8 cellular contexts compared by ENCODE assay signal in the genomic region with DNA sequence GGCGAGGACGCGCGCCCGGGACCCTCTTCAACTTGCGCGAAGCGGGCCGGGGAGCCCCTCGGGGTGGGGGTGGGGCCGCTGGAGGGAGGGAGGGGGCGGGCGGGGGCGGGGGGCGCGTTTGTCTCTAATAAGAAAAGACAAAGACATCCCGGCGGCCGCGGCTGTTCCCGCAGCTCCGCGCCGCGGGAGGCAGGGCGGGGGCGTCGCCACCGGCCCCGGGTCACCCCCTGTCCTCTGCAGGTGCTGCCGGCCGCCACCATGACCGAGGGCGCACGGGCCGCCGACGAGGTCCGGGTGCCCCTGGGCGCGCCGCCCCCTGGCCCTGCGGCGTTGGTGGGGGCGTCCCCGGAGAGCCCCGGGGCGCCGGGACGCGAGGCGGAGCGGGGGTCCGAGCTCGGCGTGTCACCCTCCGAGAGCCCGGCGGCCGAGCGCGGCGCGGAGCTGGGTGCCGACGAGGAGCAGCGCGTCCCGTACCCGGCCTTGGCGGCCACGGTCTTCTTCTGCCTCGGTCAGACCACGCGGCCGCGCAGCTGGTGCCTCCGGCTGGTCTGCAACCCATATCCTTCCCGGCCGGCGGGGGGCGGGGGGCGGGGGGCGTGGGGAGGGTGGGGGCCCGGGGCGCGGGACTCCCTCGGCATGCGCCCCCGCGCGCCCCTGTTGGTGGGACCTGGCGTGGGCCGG. TPM values are rescaled to one million over a fixed set of nuclear protein-coding genes. Genes with fewer than 3 reads are reported as not detected.
A peak's percentile ranks its signal among the peaks of the same experiment; 100 is the strongest.
DNase-seq lines count a peak whose midpoint lies in the region; ATAC-seq and TF ChIP-seq lines count a peak whose summit lies in the region.

No MANE protein-coding gene starts in this region.

- H3K27me3 ChIP-seq in BLaER1 (peaks cover 51% of the 10 kb centered on the region), HUES6 (ENCODE audit: control insufficient read depth, insufficient read depth, low read length) (peaks cover 43% of the 10 kb centered on the region), esophagus muscularis mucosa (peaks cover 0 to 65% (median 0%) of the 10 kb centered on the region in 4 donors), ovary (no peaks in the 10 kb centered on the region)

- no peak for DNase-seq in esophagus muscularis mucosa (ENCODE audit: extremely low spot score)
- peak in 3 of 5 donors; percentile 54 to 65 (median 59) for DNase-seq in ovary
- DNase-seq in NCI-H446 treated with DMSO at 0.1 percent for 48 hours (lab: John Stamatoyannopoulos, UW), result no peak
- no peak for DNase-seq in SW 1271 (lab: John Stamatoyannopoulos, UW)

- no peaks in the 10 kb centered on the region for H3K9me3 ChIP-seq in BLaER1
- no peaks in the 10 kb centered on the region for H3K9me3 ChIP-seq in HUES6 (ENCODE audit: control insufficient read depth, insufficient read depth, low read depth, low read length)
- H3K9me3 ChIP-seq in esophagus muscularis mucosa, result no peaks in the 10 kb centered on the region
- no peaks in the 10 kb centered on the region for H3K9me3 ChIP-seq in ovary

- intact Hi-C loops in esophagus muscularis mucosa (cut with DNase I), result loop anchor here (5.0 kb wide), 1 partner anchor 39 kb away; no protein-coding TSS in a partner anchor
- intact Hi-C loops in ovary (cut with DNase I), result no loop called here

- peaks cover 47% of the 10 kb centered on the region for H4K20me1 ChIP-seq in BLaER1

- H3K36me3 ChIP-seq in BLaER1, result no peaks in the 10 kb centered on the region
- no peaks in the 10 kb centered on the region for H3K36me3 ChIP-seq in HUES6 (ENCODE audit: control insufficient read depth, insufficient read depth, low read length)
- no peaks in the 10 kb centered on the region for H3K36me3 ChIP-seq in esophagus muscularis mucosa
- H3K36me3 ChIP-seq in ovary, result no peaks in the 10 kb centered on the region

- H3K4me1 ChIP-seq in BLaER1, result peaks cover 85% of the 10 kb centered on the region
- H3K4me1 ChIP-seq in HUES6 (ENCODE audit: control insufficient read depth, insufficient read depth, low read length), result peaks cover 15% of the 10 kb centered on the region
- peaks cover 18 to 72% (median 69%) of the 10 kb centered on the region in 4 donors for H3K4me1 ChIP-seq in esophagus muscularis mucosa
- peaks cover 45% of the 10 kb centered on the region for H3K4me1 ChIP-seq in ovary (ENCODE audit: insufficient read depth)

- H3K4me3 ChIP-seq in BLaER1 (peak overlapping the region; percentile 73), HUES6 (ENCODE audit: low read depth, low read length) (peak overlapping the region; percentile 61), esophagus muscularis mucosa (peak overlapping the region; percentile 67 to 86 (median 75)), ovary (peak overlapping the region; percentile 52)

- TF ChIP-seq CTCF in esophagus muscularis mucosa (IDR thresholded peaks at IDR 0.05), result no peak
- no peak for TF ChIP-seq CTCF in ovary (IDR thresholded peaks at IDR 0.05)

- TF ChIP-seq EP300 in esophagus muscularis mucosa (IDR thresholded peaks at IDR 0.05), result no peak
- no peak for TF ChIP-seq EP300 in ovary (IDR thresholded peaks at IDR 0.05)

- WGBS in esophagus muscularis mucosa, result no CpG with 5 or more reads among the region's 94 CpGs
- 1 to 2% (median 2%) methylated on average over 15 to 94 of the region's 94 CpGs for WGBS in ovary, 3 donors

- TF ChIP-seq POLR2A in esophagus muscularis mucosa (IDR thresholded peaks at IDR 0.05; ENCODE audit: low read depth) (no peak), ovary (IDR thresholded peaks at IDR 0.05) (no peak)

- no peak for ATAC-seq in GM18520 (IDR thresholded peaks at IDR 0.05; ENCODE audit: unreplicated experiment)
- ATAC-seq in HG03135 (IDR thresholded peaks at IDR 0.05; ENCODE audit: unreplicated experiment), result no peak

- H3K27ac ChIP-seq in BLaER1 (peak overlapping the region; percentile 75), HUES6 (ENCODE audit: low read depth, low read length) (no peak overlapping the region), esophagus muscularis mucosa (replicated peaks in 1 of 4) (peak overlapping the region; percentile 92 to 98 (median 95)), ovary (peak overlapping the region; percentile 87 to 89)

- peak overlapping the region; percentile 95 for H3K4me2 ChIP-seq in BLaER1

- H3K9ac ChIP-seq in BLaER1 (peak overlapping the region; percentile 79), HUES6 (ENCODE audit: low read length) (no peak overlapping the region)

RNA-seq across cellular contexts. Expression of gene CACNA1H, which starts 0.7 kb away (rescaled TPM):
- total RNA-seq in esophagus muscularis mucosa, result 100 to 1,000 TPM; 225 to 361 (median 259) TPM
- total RNA-seq in ovary, result 100 to 1,000 TPM in 5 of 7 donors, 10 to 100 TPM in 2; 36.5 to 217 (median 120) TPM
- polyA plus RNA-seq in ovary, result 10 to 100 TPM in 1 of 2 donors, 1 to 10 TPM in 1; 7.3 to 80.4 TPM

RNA-seq across cellular contexts. Expression of gene C1QTNF8, which starts 57.6 kb away (rescaled TPM):
- total RNA-seq in esophagus muscularis mucosa, result not detected
- under 1 TPM in 1 of 7 donors, not detected in 6; 0.80 TPM for total RNA-seq in ovary
- not detected for polyA plus RNA-seq in ovary

Comparison
In these comparisons a context has a peak if more than half of its experiments do, and no peak if none do; other contexts are left out.
1. DNase-seq: peak in ovary (3 of 5); none in esophagus muscularis mucosa (single experiment), NCI-H446 treated with DMSO at 0.1 percent for 48 hours (single experiment) and SW 1271 (0 of 2).
2. Peak in every context shown above with its lines, with median percentiles within 50 percentile points of each other: H3K4me3 ChIP-seq.